Comparison of ENCODE assay signal across 22 cellular contexts in genomic region chr7:133513608-133514007, GRCh38.
A peak's percentile ranks its signal among the peaks of the same experiment; 100 is the strongest.
DNase-seq lines count a peak whose midpoint lies in the region; ATAC-seq, FAIRE-seq and TF ChIP-seq lines count a peak whose summit lies in the region.
"Had no signal": no experiment of that assay in that cellular context is flagged by ENCODE, and none has a peak within 500 bp of the region (broad histone marks: within the 10 kb centered on the region; RNA-seq: fewer than 3 reads in every experiment).

No MANE protein-coding gene starts in this region.

- H3K79me2 ChIP-seq in PC-3 (ENCODE audit: low read length) = no peaks in the 10 kb centered on the region

- TF ChIP-seq CTCF in PC-3 (conservative IDR thresholded peaks at IDR 0.05; ENCODE audit: low read depth, low read length) = no peak
- TF ChIP-seq CTCF in fibroblast of pulmonary artery (IDR thresholded peaks at IDR 0.05; ENCODE audit: low read length, missing control alignments) = no peak

- BruUV-seq in PC-3 (replicated peaks; lab: Mats Ljungman, UMichigan) = no TSS peak

- peaks cover 22% of the 10 kb centered on the region for H3K4me1 ChIP-seq in PC-3 (ENCODE audit: insufficient read depth, low read length)
- H3K4me1 ChIP-seq: left ventricle myocardium inferior had no signal

- no peaks in the 10 kb centered on the region for H4K20me1 ChIP-seq in PC-3 (ENCODE audit: low read length)

- no peaks in the 10 kb centered on the region for H3K27me3 ChIP-seq in PC-3 (ENCODE audit: low read length)

- H2AFZ ChIP-seq in PC-3 (ENCODE audit: low read length) = no peak overlapping the region

- CTCF ChIA-PET in PC-3 (lab: Charles Lee) = interaction anchor here (0.6 kb wide), 1 partner anchor 55 kb away, joined by 3 read pairs; no protein-coding TSS in a partner anchor

- POLR2A ChIA-PET in PC-3 (lab: Charles Lee; ENCODE audit: unreplicated experiment) = no interaction called here

- no peaks in the 10 kb centered on the region for H3K9me3 ChIP-seq in PC-3 (ENCODE audit: low read length)
- H3K9me3 ChIP-seq: left ventricle myocardium inferior had no signal

- no peak overlapping the region for H3K9ac ChIP-seq in PC-3 (ENCODE audit: low read length)

- intact Hi-C loops in PC-3 (cut with micrococcal nuclease) = loop anchor here (5.0 to 10.0 kb wide), 4 partner anchors 59 to 731 kb away; no protein-coding TSS in a partner anchor

- no peaks in the 10 kb centered on the region for H3K36me3 ChIP-seq in PC-3 (ENCODE audit: low read depth, low read length)
- H3K36me3 ChIP-seq: left ventricle myocardium inferior had no signal

- ATAC-seq in PC-3 = peak; percentile 45
- ATAC-seq: WTC11 had no signal

- DNase-seq in DMS53 (lab: John Stamatoyannopoulos, UW) (peak; percentile 10), DMS53 treated with DMSO at 0.1 percent for 48 hours (lab: John Stamatoyannopoulos, UW; ENCODE audit: unreplicated experiment) (no peak), PC-3 (peak; percentile 64), fibroblast of pulmonary artery (ENCODE audit: low read depth) (peak; percentile 41), stromal cell of bone marrow (ENCODE audit: low read depth) (peak; percentile 42), urothelium cell line (ENCODE audit: low spot score) (no peak), HK-2 (ENCODE audit: unreplicated experiment) (no peak)
- DNase-seq in activated CD4-positive, alpha-beta T cell treated with anti-CD3 and anti-CD28 coated beads, Interleukin-2, amount 50 U/mL, for 1 hour = no peak
- DNase-seq: activated naive CD8-positive, alpha-beta T cell treated with anti-CD3 and anti-CD28 coated beads, Interleukin-2, amount 10 ng/mL, durations not matched to agents 7 days and 5 days; CD4-positive, alpha-beta memory T cell; central memory CD4-positive, alpha-beta T cell; DND-41; left ventricle myocardium inferior; MV-4-11; NCI-H2029; NCI-H510A treated with DMSO at 0.1 percent for 48 hours; occipital lobe; SIG-M5; stimulated activated CD4-positive, alpha-beta T cell treated with anti-CD3 and anti-CD28 coated beads, Interleukin-4, amount 100 ng/mL, for 4 hours had no signal

- peak overlapping the region; percentile 81 for H3K4me2 ChIP-seq in PC-3 (ENCODE audit: low read length)

- no peaks in the 10 kb centered on the region for H3K9me2 ChIP-seq in PC-3 (replicated peaks; ENCODE audit: low read length)

- H3K4me3 ChIP-seq in PC-3 (ENCODE audit: low read length) (no peak overlapping the region), fibroblast of pulmonary artery (replicated peaks; ENCODE audit: low read depth, low read length) (no peak overlapping the region)
- H3K4me3 ChIP-seq: left ventricle myocardium inferior, skin epidermis had no signal

- peak overlapping the region; percentile 69 for H3K27ac ChIP-seq in PC-3 (ENCODE audit: low read length)
- H3K27ac ChIP-seq: 22Rv1, left ventricle myocardium inferior, skin epidermis had no signal

- no peak for FAIRE-seq in urothelium cell line (lab: Jason Lieb, UNC)

- no peaks in the 10 kb centered on the region for H3F3A ChIP-seq in PC-3 (ENCODE audit: low read length, unreplicated experiment)

Comparison
In these comparisons a context has a peak if more than half of its experiments do, and no peak if none do; other contexts are left out.
1. DNase-seq: peak in DMS53 (single experiment), PC-3 (single experiment), fibroblast of pulmonary artery (single experiment) and stromal cell of bone marrow (single experiment); none in DMS53 treated with DMSO at 0.1 percent for 48 hours (single experiment), activated CD4-positive, alpha-beta T cell treated with anti-CD3 and anti-CD28 coated beads, Interleukin-2, amount 50 U/mL, for 1 hour (single experiment), urothelium cell line (single experiment) and HK-2 (single experiment).